In the genomic region with DNA sequence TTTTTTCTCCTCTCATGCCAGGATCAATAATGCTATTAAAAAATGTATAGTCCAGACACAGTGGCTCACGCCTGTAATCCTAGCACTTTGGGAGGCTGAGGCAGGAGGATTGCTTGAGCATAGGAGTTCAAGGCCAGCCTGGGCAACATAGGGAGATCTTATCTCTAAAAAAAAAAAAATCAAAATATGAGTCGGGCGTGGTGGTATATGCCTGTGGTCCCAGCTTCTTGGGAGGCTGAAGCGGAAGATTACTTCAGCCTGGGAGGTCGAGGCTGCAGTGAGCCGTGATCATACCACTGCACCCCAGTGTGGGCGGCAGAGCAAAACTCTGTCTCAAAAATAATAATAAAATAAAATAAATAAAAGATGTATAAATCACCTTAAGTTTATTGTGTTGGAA, we compare ENCODE assay signal across 14 cellular contexts.
DNase-seq lines count a peak whose midpoint lies in the region; TF ChIP-seq lines count a peak whose summit lies in the region.
"Had no signal": no experiment of that assay in that cellular context is flagged by ENCODE, and none has a peak within 500 bp of the region (broad histone marks: within the 10 kb centered on the region; RNA-seq: fewer than 3 reads in every experiment).

No MANE protein-coding gene starts in this region.

- CTCF ChIA-PET in mammary epithelial cell (lab: Charles Lee; ENCODE audit: low non-redundant PET), result no interaction called here

- no peak overlapping the region for H3K4me3 ChIP-seq in left ventricle myocardium inferior
- no peak overlapping the region for H3K4me3 ChIP-seq in mammary epithelial cell (replicated peaks in 1 of 3; ENCODE audit: insufficient read depth in 1 of 3, low read depth in 2 of 3, low read length in 3 of 3)
- no peak overlapping the region for H3K4me3 ChIP-seq in osteoblast (ENCODE audit: insufficient read depth, low read length)
- H3K4me3 ChIP-seq in uterus, result no peak overlapping the region
- H3K4me3 ChIP-seq: BLaER1 had no signal

- no peaks in the 10 kb centered on the region for H3K9me3 ChIP-seq in left ventricle myocardium inferior (replicated peaks)
- H3K9me3 ChIP-seq in mammary epithelial cell (replicated peaks; ENCODE audit: insufficient read depth, low read length), result no peaks in the 10 kb centered on the region
- no peaks in the 10 kb centered on the region for H3K9me3 ChIP-seq in osteoblast (ENCODE audit: low read depth, low read length)
- no peaks in the 10 kb centered on the region for H3K9me3 ChIP-seq in uterus
- H3K9me3 ChIP-seq: BLaER1 had no signal

- BruUV-seq in mammary epithelial cell (replicated peaks; lab: Mats Ljungman, UMichigan), result no TSS peak

- H3K27ac ChIP-seq in left ventricle myocardium inferior (replicated peaks), result peak overlapping the region; percentile 29
- H3K27ac ChIP-seq in mammary epithelial cell (ENCODE audit: insufficient read depth, low read depth, low read length), result peak overlapping the region; percentile 98
- peak overlapping the region; percentile 94 for H3K27ac ChIP-seq in osteoblast (ENCODE audit: low read depth, low read length)
- H3K27ac ChIP-seq in uterus, result peak overlapping the region; percentile 42 to 53
- H3K27ac ChIP-seq: 22Rv1, BLaER1 had no signal

- in situ Hi-C loops in mammary epithelial cell (cut with MboI; ENCODE audit: low sequenced_read_pairs in 2 of 2), result loop anchor here (10.0 kb wide), 1 partner anchor 72 kb away; a partner anchor contains a TSS

- dilution Hi-C loops in mammary epithelial cell (cut with HindIII; ENCODE audit: low sequenced_read_pairs), result no loop called here

- TF ChIP-seq POLR2A in uterus (IDR thresholded peaks at IDR 0.05), result no peak

- no peak overlapping the region for H2AFZ ChIP-seq in mammary epithelial cell (ENCODE audit: low read depth, low read length)
- no peak overlapping the region for H2AFZ ChIP-seq in osteoblast (ENCODE audit: low read length)

- DNase-seq in left ventricle myocardium inferior (no peak), cardiac septum (ENCODE audit: low spot score) (no peak), mammary epithelial cell (no peak), osteoblast (ENCODE audit: insufficient read length, low spot score, missing footprints) (no peak), uterus (no peak), NCI-H1930 (lab: John Stamatoyannopoulos, UW) (no peak), mesenteric fat pad (ENCODE audit: low spot score) (no peak)
- DNase-seq in activated CD4-positive, CD25-positive, alpha-beta regulatory T cell (lab: John Stamatoyannopoulos, UW), result no peak
- DNase-seq: activated CD4-positive, alpha-beta T cell treated with anti-CD3 and anti-CD28 coated beads, Interleukin-2, amount 50 U/mL, for 4 hours; GDM1; NCI-H2171 treated with DMSO at 0.1 percent for 48 hours; stimulated activated CD4-positive, alpha-beta T cell treated with anti-CD3 and anti-CD28 coated beads, Interleukin-4, amount 100 ng/mL, for 24 hours had no signal

- H3K79me2 ChIP-seq in mammary epithelial cell (ENCODE audit: insufficient read depth, low read length) (peaks cover 58% of the 10 kb centered on the region), osteoblast (ENCODE audit: insufficient read depth, low read length) (peaks cover 79% of the 10 kb centered on the region)

- TF ChIP-seq CTCF in left ventricle myocardium inferior (IDR thresholded peaks at IDR 0.05; ENCODE audit: borderline replicate concordance) (no peak), mammary epithelial cell (conservative IDR thresholded peaks at IDR 0.05 in 1 of 2, IDR thresholded peaks at IDR 0.05 in 1 of 2; ENCODE audit: extremely low read depth in 1 of 2, insufficient read depth in 1 of 2, low read depth in 1 of 2, low read length in 2 of 2) (no peak), osteoblast (IDR thresholded peaks at IDR 0.05; ENCODE audit: extremely low read depth, low read depth, low read length) (no peak), uterus (IDR thresholded peaks at IDR 0.05) (no peak)

- H3K4me2 ChIP-seq in mammary epithelial cell (ENCODE audit: insufficient read depth, low read depth, low read length) (peak overlapping the region; percentile 31), osteoblast (ENCODE audit: insufficient read depth, low read length) (peak overlapping the region; percentile 71)

- H4K20me1 ChIP-seq in mammary epithelial cell (ENCODE audit: insufficient read depth, low read length) (no peaks in the 10 kb centered on the region), osteoblast (ENCODE audit: insufficient read depth, low read length) (peaks cover 12% of the 10 kb centered on the region)
- H4K20me1 ChIP-seq: BLaER1 had no signal

- H3K4me1 ChIP-seq in left ventricle myocardium inferior, result peaks cover 90% of the 10 kb centered on the region
- H3K4me1 ChIP-seq in mammary epithelial cell (ENCODE audit: insufficient read depth, low read length), result peaks cover 87% of the 10 kb centered on the region
- peaks cover 86% of the 10 kb centered on the region for H3K4me1 ChIP-seq in osteoblast (ENCODE audit: insufficient read depth, low read length)
- peaks cover 4 to 9% of the 10 kb centered on the region in 2 donors for H3K4me1 ChIP-seq in uterus

- H3K36me3 ChIP-seq in left ventricle myocardium inferior (no peaks in the 10 kb centered on the region), mammary epithelial cell (ENCODE audit: insufficient read depth, low read length) (no peaks in the 10 kb centered on the region), osteoblast (ENCODE audit: insufficient read depth, low read length) (no peaks in the 10 kb centered on the region), uterus (no peaks in the 10 kb centered on the region)
- H3K36me3 ChIP-seq: BLaER1 had no signal

- peak overlapping the region; percentile 38 for H3K9ac ChIP-seq in mammary epithelial cell (ENCODE audit: insufficient read depth, low read length)
- H3K9ac ChIP-seq: BLaER1 had no signal

- H3K27me3 ChIP-seq in left ventricle myocardium inferior (ENCODE audit: low read depth) (no peaks in the 10 kb centered on the region), mammary epithelial cell (ENCODE audit: insufficient read depth, low read length) (no peaks in the 10 kb centered on the region), osteoblast (ENCODE audit: insufficient read depth, low read length) (no peaks in the 10 kb centered on the region), uterus (no peaks in the 10 kb centered on the region)
- H3K27me3 ChIP-seq: BLaER1 had no signal

- intact Hi-C loops in left ventricle myocardium inferior (cut with micrococcal nuclease) (no loop called here), cardiac septum (cut with DNase I) (loop anchor here (5.0 kb wide), 1 partner anchor 35 kb away; no protein-coding TSS in a partner anchor), mammary epithelial cell (cut with micrococcal nuclease) (no loop called here), uterus (cut with DNase I; ENCODE audit: low total_unique reads) (no loop called here)

- 69% methylated on average over 5 of the region's 7 CpGs for WGBS in mammary epithelial cell (ENCODE audit: low coverage, missing lambda C conversion rate)

Comparison
In these comparisons a context has a peak if more than half of its experiments do, and no peak if none do; other contexts are left out.
1. H3K27ac ChIP-seq: peak in every context shown above with its lines; median percentile 98 in mammary epithelial cell; 94 in osteoblast; 48 in uterus; 29 in left ventricle myocardium inferior.